In genomic region chr19:33486936-33487793, GRCh38 we compare ENCODE assay signal across 1 cellular context.
TF ChIP-seq lines count a peak whose summit lies in the region.

No MANE protein-coding gene starts in this region.

TF ChIP-seq in GM23338, 12 proteins besides CTCF, POLR2A, EP300 and RAD21 (continued from another document):
- TF ChIP-seq ZNF462 (CRISPR knock-in tag; IDR thresholded peaks at IDR 0.05) (no peak), REST (IDR thresholded peaks at IDR 0.05; ENCODE audit: unreplicated experiment) (no peak), ZNF331 (CRISPR knock-in tag; IDR thresholded peaks at IDR 0.05; ENCODE audit: low read depth) (no peak), ETS1 (IDR thresholded peaks at IDR 0.05) (no peak), CREB1 (CRISPR knock-in tag; IDR thresholded peaks at IDR 0.05; ENCODE audit: low read depth) (no peak), STAT1 (IDR thresholded peaks at IDR 0.05; ENCODE audit: unreplicated experiment) (no peak)
